Comparison of ENCODE assay signal across 1 cellular context in genomic region chr19:12669272-12670158, GRCh38.
TF ChIP-seq lines count a peak whose summit lies in the region.

No MANE protein-coding gene starts in this region.

TF ChIP-seq in HepG2, 621 proteins besides CTCF, POLR2A, EP300 and RAD21 (continued from another document and continues in another):
- TF ChIP-seq LRRFIP1 (CRISPR knock-in tag; conservative IDR thresholded peaks at IDR 0.05) (no peak), ZNF337 (CRISPR knock-in tag; IDR thresholded peaks at IDR 0.05; ENCODE audit: borderline replicate concordance, low read depth) (0 out of 2 replicates have a peak, but pooled peaks have one; percentile 44), FOXK2 (IDR thresholded peaks at IDR 0.05) (peak; percentile 90), E2F2 (CRISPR knock-in tag; IDR thresholded peaks at IDR 0.05; ENCODE audit: borderline replicate concordance) (no peak), HNRNPLL (IDR thresholded peaks at IDR 0.05; ENCODE audit: low read depth, low read length, poor library complexity, severe bottlenecking) (peak; percentile 40), TRIM24 (CRISPR knock-in tag; IDR thresholded peaks at IDR 0.05) (no peak), ZNF121 (CRISPR knock-in tag; IDR thresholded peaks at IDR 0.05) (no peak), RXRB (CRISPR knock-in tag; IDR thresholded peaks at IDR 0.05; ENCODE audit: borderline replicate concordance) (peak; percentile 37), GZF1 (CRISPR knock-in tag; IDR thresholded peaks at IDR 0.05) (no peak), CREB1 (IDR thresholded peaks at IDR 0.05) (peak; percentile 52), CREB1 (CRISPR knock-in tag; IDR thresholded peaks at IDR 0.05) (peak; percentile 88), JUNB (CRISPR knock-in tag; IDR thresholded peaks at IDR 0.05; ENCODE audit: borderline replicate concordance) (no peak), ZNF333 (CRISPR knock-in tag; IDR thresholded peaks at IDR 0.05; ENCODE audit: borderline replicate concordance) (peak; percentile 51; the same call in 1 of the 2 replicates), NR2F2 (IDR thresholded peaks at IDR 0.05; ENCODE audit: borderline replicate concordance, low read depth) (no peak; the same call in 1 of the 2 replicates), RELA (CRISPR knock-in tag; IDR thresholded peaks at IDR 0.05) (no peak), GATA4 (IDR thresholded peaks at IDR 0.05; ENCODE audit: borderline replicate concordance, low read depth) (peak; percentile 46; the same call in 1 of the 2 replicates), SMARCC2 (IDR thresholded peaks at IDR 0.05) (no peak), EHMT2 (IDR thresholded peaks at IDR 0.05; ENCODE audit: borderline replicate concordance, low read depth, low read length) (no peak), THAP8 (CRISPR knock-in tag; IDR thresholded peaks at IDR 0.05; ENCODE audit: borderline replicate concordance) (0 out of 2 replicates have a peak, but pooled peaks have one; percentile 54), DNMT1 (CRISPR knock-in tag; IDR thresholded peaks at IDR 0.05) (no peak), ZNF230 (CRISPR knock-in tag; IDR thresholded peaks at IDR 0.05) (no peak; the same call in 1 of the 2 replicates), HDAC2 (CRISPR knock-in tag; IDR thresholded peaks at IDR 0.05) (0 out of 2 replicates have a peak, but pooled peaks have one; percentile 44), TOE1 (CRISPR knock-in tag; IDR thresholded peaks at IDR 0.05) (no peak), ZNF644 (CRISPR knock-in tag; IDR thresholded peaks at IDR 0.05; ENCODE audit: low read depth) (no peak), HIVEP1 (CRISPR knock-in tag; IDR thresholded peaks at IDR 0.05) (0 out of 2 replicates have a peak, but pooled peaks have one; percentile 8), BCL3 (CRISPR knock-in tag; IDR thresholded peaks at IDR 0.05) (peak; percentile 50; the same call in 1 of the 2 replicates), CEBPB (IDR thresholded peaks at IDR 0.05; ENCODE audit: borderline replicate concordance, low read depth, low read length) (no peak), RAD51 (IDR thresholded peaks at IDR 0.05; ENCODE audit: borderline replicate concordance) (no peak), MAFF (IDR thresholded peaks at IDR 0.05; ENCODE audit: low read depth, low read length) (no peak), HCFC1 (IDR thresholded peaks at IDR 0.05; ENCODE audit: low read depth, low read length) (peak; percentile 66), FOXC1 (CRISPR knock-in tag; IDR thresholded peaks at IDR 0.05; ENCODE audit: borderline replicate concordance) (peak; percentile 87; the same call in 1 of the 2 replicates), TERF1 (CRISPR knock-in tag; IDR thresholded peaks at IDR 0.05) (peak; percentile 32; the same call in 1 of the 2 replicates), TEAD3 (CRISPR knock-in tag; optimal IDR thresholded peaks at IDR 0.05; ENCODE audit: borderline replicate concordance) (no peak), NKX3-1 (CRISPR knock-in tag; IDR thresholded peaks at IDR 0.05) (no peak; the same call in 1 of the 2 replicates), TSC22D2 (CRISPR knock-in tag; IDR thresholded peaks at IDR 0.05; ENCODE audit: borderline replicate concordance) (no peak), ATF5 (CRISPR knock-in tag; IDR thresholded peaks at IDR 0.05; ENCODE audit: low read depth) (no peak), ZBTB39 (CRISPR knock-in tag; IDR thresholded peaks at IDR 0.05) (0 out of 2 replicates have a peak, but pooled peaks have one; percentile 30), ZFP90 (CRISPR knock-in tag; IDR thresholded peaks at IDR 0.05; ENCODE audit: borderline replicate concordance) (peak; percentile 67; the same call in 1 of the 2 replicates), MXD1 (CRISPR knock-in tag; IDR thresholded peaks at IDR 0.05) (peak; percentile 75), SOX6 (IDR thresholded peaks at IDR 0.05) (no peak), SOX6 (CRISPR knock-in tag; IDR thresholded peaks at IDR 0.05) (no peak; the same call in 1 of the 2 replicates), ATF2 (CRISPR knock-in tag; IDR thresholded peaks at IDR 0.05) (0 out of 2 replicates have a peak, but pooled peaks have one; percentile 29), FOXO4 (CRISPR knock-in tag; conservative IDR thresholded peaks at IDR 0.05) (no peak), SKI (IDR thresholded peaks at IDR 0.05; ENCODE audit: partially characterized antibody) (no peak), ZBTB34 (CRISPR knock-in tag; IDR thresholded peaks at IDR 0.05) (no peak), ZNF800 (CRISPR knock-in tag; IDR thresholded peaks at IDR 0.05) (0 out of 2 replicates have a peak, but pooled peaks have one; percentile 35), ZNF335 (CRISPR knock-in tag; IDR thresholded peaks at IDR 0.05) (no peak), EZH2 (conservative IDR thresholded peaks at IDR 0.05; ENCODE audit: low read depth, low read length) (no peak), SP4 (CRISPR knock-in tag; IDR thresholded peaks at IDR 0.05) (peak; percentile 80), KDM5B (CRISPR knock-in tag; IDR thresholded peaks at IDR 0.05; ENCODE audit: borderline replicate concordance) (peak; percentile 15; the same call in 1 of the 2 replicates), ATF1 (CRISPR knock-in tag; IDR thresholded peaks at IDR 0.05) (peak; percentile 86)
